Comparison of ENCODE assay signal across 30 cellular contexts in the genomic region with DNA sequence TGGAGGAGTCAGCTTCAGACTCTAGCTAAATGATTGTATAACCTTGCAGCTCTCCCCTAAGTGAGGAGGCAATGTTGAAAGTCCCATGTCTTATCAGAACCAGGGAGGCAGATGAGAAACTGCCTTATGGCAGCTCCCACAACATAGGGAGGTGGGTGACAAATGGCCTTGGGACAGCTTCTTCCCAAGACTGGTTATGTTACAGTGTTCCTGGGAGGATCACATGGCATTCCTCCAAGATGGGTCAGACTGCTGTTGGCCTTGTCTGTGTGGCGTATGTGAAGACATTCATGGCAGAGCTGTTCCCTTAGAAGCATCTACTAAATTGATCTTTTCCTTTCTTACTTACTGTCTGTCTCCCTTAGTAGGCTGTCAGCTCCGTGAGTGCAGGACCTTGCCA.
"Had no signal": no experiment of that assay in that cellular context is flagged by ENCODE, and none has a peak within 500 bp of the region (broad histone marks: within the 10 kb centered on the region; RNA-seq: fewer than 3 reads in every experiment).

No MANE protein-coding gene starts in this region.

- H3K9me3 Mint-ChIP-seq: activated CD4-positive, alpha-beta T cell treated with anti-CD3 and anti-CD28 coated beads, Interleukin-2, amount 10 ng/mL, durations not matched to agents 24 days and 14 days; activated naive CD4-positive, alpha-beta T cell treated with anti-CD3 and anti-CD28 coated beads, Interleukin-2, amount 50 U/mL, for 24 hours; activated T-cell treated with anti-CD3 and anti-CD28 coated beads, Interleukin-2, amount 50 U/mL, for 24 hours; activated T-helper 1 cell treated with anti-CD3 and anti-CD28 coated beads, Interleukin-12 subunit alpha, Interleukin-12 subunit beta, Interleukin-2, Interleukin-4 antibody, amounts not matched to agents 30 ng/mL and 10 ng/mL and 1 ng/mL, durations not matched to agents 14 hours and 24 hours and 36 hours; brain; T-helper 1 cell treated with Interleukin-12 subunit alpha and Interleukin-12 subunit beta and Interleukin-4 antibody, amounts not matched to agents 30 μg/mL and 1 μg/mL, for 36 hours; WTC11 had no signal

- H3K27me3 ChIP-seq: cardiac muscle cell had no signal

- H3K36me3 Mint-ChIP-seq: IgD-negative memory B cell had no signal

- H3K9ac ChIP-seq: KMS-11 had no signal

- H3K27ac Mint-ChIP-seq: activated CD4-positive, alpha-beta T cell treated with anti-CD3 and anti-CD28 coated beads, Interleukin-2, amount 10 ng/mL, durations not matched to agents 24 days and 14 days; activated CD8-positive, alpha-beta memory T cell treated with anti-CD3 and anti-CD28 coated beads, Interleukin-2, amount 10 ng/mL, durations not matched to agents 7 days and 5 days; activated naive CD4-positive, alpha-beta T cell treated with anti-CD3 and anti-CD28 coated beads, Interleukin-2, amount 50 U/mL, for 24 hours; activated T-cell treated with anti-CD3 and anti-CD28 coated beads, Interleukin-2, amount 50 U/mL, for 24 hours; activated T-helper 1 cell treated with anti-CD3 and anti-CD28 coated beads, Interleukin-12 subunit alpha, Interleukin-12 subunit beta, Interleukin-2, Interleukin-4 antibody, amounts not matched to agents 30 ng/mL and 10 ng/mL and 1 ng/mL, durations not matched to agents 14 hours and 24 hours and 36 hours; brain; IgD-negative memory B cell; T-helper 1 cell treated with Interleukin-12 subunit alpha and Interleukin-12 subunit beta and Interleukin-4 antibody, amounts not matched to agents 30 μg/mL and 1 μg/mL, for 36 hours; WTC11 had no signal

- H3K4me2 ChIP-seq: KMS-11 had no signal

- ATAC-seq: activated CD8-positive, alpha-beta memory T cell treated with anti-CD3 and anti-CD28 coated beads, Interleukin-2, amount 10 ng/mL, durations not matched to agents 7 days and 5 days; Panc1; Right ventricle myocardium inferior; WTC11 had no signal

- DNase-seq: activated CD4-positive, alpha-beta T cell treated with anti-CD3 and anti-CD28 coated beads for 1 hour; activated CD4-positive, alpha-beta T cell treated with anti-CD3 and anti-CD28 coated beads, Interleukin-2, amount 10 ng/mL, durations not matched to agents 24 days and 14 days; activated CD4-positive, alpha-beta T cell treated with anti-CD3 and anti-CD28 coated beads, Interleukin-2, amount 50 U/mL, for 48 hours; activated CD8-positive, alpha-beta memory T cell treated with anti-CD3 and anti-CD28 coated beads, Interleukin-2, amount 10 ng/mL, durations not matched to agents 7 days and 5 days; activated effector memory CD4-positive, alpha-beta T cell treated with Interleukin-2 at 50 U/mL for 16 hours; activated naive CD4-positive, alpha-beta T cell; activated T-cell treated with anti-CD3 and anti-CD28 coated beads, Interleukin-2, amount 50 U/mL, for 24 hours; amygdala; NCI-H1092 treated with DMSO at 0.1 percent for 48 hours; NCI-H1417 treated with DMSO at 0.1 percent for 48 hours; NCI-H1694; NCI-H2029; NCI-H2107; NCI-H2171 treated with DMSO at 0.1 percent for 48 hours; NCI-H345; NCI-H510A treated with DMSO at 0.1 percent for 48 hours; NCI-H69; NK-92 treated with Interleukin-12 subunit alpha and Interleukin-12 subunit beta, amount 100 ng/mL, for 24 hours; OCI-M1; RPMI8226 had no signal

- H3K27ac ChIP-seq: cardiac muscle cell, KMS-11 had no signal

- H3K4me3 ChIP-seq: cardiac muscle cell had no signal

- H3K4me3 Mint-ChIP-seq: activated CD4-positive, alpha-beta T cell treated with anti-CD3 and anti-CD28 coated beads, Interleukin-2, amount 10 ng/mL, durations not matched to agents 24 days and 14 days; activated CD8-positive, alpha-beta memory T cell treated with anti-CD3 and anti-CD28 coated beads, Interleukin-2, amount 10 ng/mL, durations not matched to agents 7 days and 5 days; activated naive CD4-positive, alpha-beta T cell treated with anti-CD3 and anti-CD28 coated beads, Interleukin-2, amount 50 U/mL, for 24 hours; activated T-cell treated with anti-CD3 and anti-CD28 coated beads, Interleukin-2, amount 50 U/mL, for 24 hours; activated T-helper 1 cell treated with anti-CD3 and anti-CD28 coated beads, Interleukin-12 subunit alpha, Interleukin-12 subunit beta, Interleukin-2, Interleukin-4 antibody, amounts not matched to agents 30 ng/mL and 10 ng/mL and 1 ng/mL, durations not matched to agents 14 hours and 24 hours and 36 hours; brain; IgD-negative memory B cell; T-helper 1 cell treated with Interleukin-12 subunit alpha and Interleukin-12 subunit beta and Interleukin-4 antibody, amounts not matched to agents 30 μg/mL and 1 μg/mL, for 36 hours; WTC11 had no signal

- H3K27me3 Mint-ChIP-seq: activated CD4-positive, alpha-beta T cell treated with anti-CD3 and anti-CD28 coated beads, Interleukin-2, amount 10 ng/mL, durations not matched to agents 24 days and 14 days; activated CD8-positive, alpha-beta memory T cell treated with anti-CD3 and anti-CD28 coated beads, Interleukin-2, amount 10 ng/mL, durations not matched to agents 7 days and 5 days; activated naive CD4-positive, alpha-beta T cell treated with anti-CD3 and anti-CD28 coated beads, Interleukin-2, amount 50 U/mL, for 24 hours had no signal

- H3K4me1 Mint-ChIP-seq: activated CD4-positive, alpha-beta T cell treated with anti-CD3 and anti-CD28 coated beads, Interleukin-2, amount 10 ng/mL, durations not matched to agents 24 days and 14 days; activated CD8-positive, alpha-beta memory T cell treated with anti-CD3 and anti-CD28 coated beads, Interleukin-2, amount 10 ng/mL, durations not matched to agents 7 days and 5 days; activated naive CD4-positive, alpha-beta T cell treated with anti-CD3 and anti-CD28 coated beads, Interleukin-2, amount 50 U/mL, for 24 hours; brain; IgD-negative memory B cell; WTC11 had no signal
